Comparison of ENCODE assay signal across 8 cellular contexts in genomic region chr7:112338786-112339185, GRCh38.
"Had no signal": no experiment of that assay in that cellular context is flagged by ENCODE, and none has a peak within 500 bp of the region (broad histone marks: within the 10 kb centered on the region; RNA-seq: fewer than 3 reads in every experiment).

No MANE protein-coding gene starts in this region.

- DNase-seq: GDM1, GF-D8 had no signal

- H3K4me3 ChIP-seq: GM12878 had no signal

- ATAC-seq: GM12878 had no signal

- FAIRE-seq: G401.6, GM12878, GM12891, GM12892, GM18507, GM19239 had no signal
